Comparison of ENCODE assay signal across 30 cellular contexts in the genomic region with DNA sequence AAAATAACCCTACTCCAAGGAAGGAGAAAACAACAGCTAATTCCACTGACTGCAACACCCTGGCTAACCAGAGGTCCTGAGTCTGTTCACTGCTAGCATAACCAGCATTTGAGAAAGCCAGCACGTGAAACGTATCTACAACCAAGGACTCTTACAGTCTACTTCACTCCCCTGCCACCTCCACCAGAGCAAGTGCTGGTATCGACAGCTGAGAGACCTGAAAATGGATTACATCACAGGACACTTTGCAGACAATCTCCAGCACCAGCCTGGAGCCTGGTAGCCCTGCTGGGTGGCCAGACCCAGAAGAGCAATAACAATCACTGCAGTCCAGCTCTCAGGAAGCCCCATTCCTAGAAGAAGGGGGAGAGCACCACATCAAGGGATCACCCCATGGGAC.
"Had no signal": no experiment of that assay in that cellular context is flagged by ENCODE, and none has a peak within 500 bp of the region (broad histone marks: within the 10 kb centered on the region; RNA-seq: fewer than 3 reads in every experiment).

No MANE protein-coding gene starts in this region.

- H3K36me3 ChIP-seq: ascending aorta, breast epithelium, cardiac muscle cell, colonic mucosa, esophagus muscularis mucosa, gastroesophageal sphincter, heart right ventricle, WERI-Rb-1 had no signal

- DNase-seq: activated B cell treated with CpG ODN at 0.5 μM for 24 hours; activated CD4-positive, alpha-beta T cell treated with anti-CD3 and anti-CD28 coated beads for 48 hours; activated CD4-positive, alpha-beta T cell treated with anti-CD3 and anti-CD28 coated beads, Interleukin-2, amount 50 U/mL, for 1 hour; activated CD4-positive, alpha-beta T cell treated with anti-CD3 and anti-CD28 coated beads, Interleukin-2, amount 50 U/mL, for 48 hours; activated CD8-positive, alpha-beta memory T cell treated with anti-CD3 and anti-CD28 coated beads for 24 hours; activated CD8-positive, alpha-beta T cell treated with anti-CD3 and anti-CD28 coated beads for 36 hours; activated effector memory CD4-positive, alpha-beta T cell treated with Interleukin-2 at 50 U/mL for 16 hours; activated naive CD4-positive, alpha-beta T cell treated with anti-CD3 and anti-CD28 coated beads, Interleukin-2, amount 10 ng/mL, durations not matched to agents 7 days and 5 days; activated naive CD8-positive, alpha-beta T cell treated with anti-CD3 and anti-CD28 coated beads, Interleukin-2, amount 10 ng/mL, durations not matched to agents 7 days and 5 days; activated T-cell treated with anti-CD3 and anti-CD28 coated beads, Interleukin-2, amount 50 U/mL, for 4 hours; central memory CD4-positive, alpha-beta T cell; cerebellar nuclear complex; colonic mucosa; effector CD8-positive, alpha-beta T cell; foreskin melanocyte; heart right ventricle; T-helper 1 cell; T-helper 17 cell; T1000; WERI-Rb-1 had no signal

- ATAC-seq: activated CD4-positive, CD25-positive, alpha-beta regulatory T cell treated with anti-CD3 and anti-CD28 coated beads, Interleukin-2, amount 50 U/mL, for 24 hours; activated CD8-positive, alpha-beta T cell treated with anti-CD3 and anti-CD28 coated beads for 36 hours; activated naive CD4-positive, alpha-beta T cell treated with anti-CD3 and anti-CD28 coated beads, Interleukin-2, amount 50 U/mL, for 72 hours; activated T-cell treated with anti-CD3 and anti-CD28 coated beads, Interleukin-2, amount 50 U/mL, for 4 hours; activated T-helper 17 cell treated with anti-CD3 and anti-CD28 coated beads, Interleukin-2, amount 50 U/mL, for 72 hours; gastroesophageal sphincter; T-helper 17 cell had no signal

- H3K36me3 Mint-ChIP-seq: activated naive CD4-positive, alpha-beta T cell treated with anti-CD3 and anti-CD28 coated beads, Interleukin-2, amount 10 ng/mL, durations not matched to agents 7 days and 5 days; activated naive CD8-positive, alpha-beta T cell treated with anti-CD3 and anti-CD28 coated beads, Interleukin-2, amount 10 ng/mL, durations not matched to agents 7 days and 5 days; brain had no signal

- H3K9me3 ChIP-seq: ascending aorta, colonic mucosa, esophagus muscularis mucosa had no signal

- H3K27me3 ChIP-seq: ascending aorta, breast epithelium, cardiac muscle cell, colonic mucosa, esophagus muscularis mucosa, gastroesophageal sphincter, heart right ventricle had no signal

- H3K4me1 ChIP-seq: ascending aorta, breast epithelium, colonic mucosa, esophagus muscularis mucosa, gastroesophageal sphincter, heart right ventricle had no signal

- H3K27ac Mint-ChIP-seq: activated B cell treated with CpG ODN at 0.5 μM for 24 hours; activated CD8-positive, alpha-beta T cell treated with anti-CD3 and anti-CD28 coated beads for 36 hours; activated naive CD4-positive, alpha-beta T cell treated with anti-CD3 and anti-CD28 coated beads, Interleukin-2, amount 10 ng/mL, durations not matched to agents 7 days and 5 days; activated naive CD4-positive, alpha-beta T cell treated with anti-CD3 and anti-CD28 coated beads, Interleukin-2, amount 50 U/mL, for 72 hours; activated naive CD8-positive, alpha-beta T cell treated with anti-CD3 and anti-CD28 coated beads, Interleukin-2, amount 10 ng/mL, durations not matched to agents 7 days and 5 days; activated T-helper 17 cell treated with anti-CD3 and anti-CD28 coated beads, Interleukin-2, amount 50 U/mL, for 72 hours; T-helper 17 cell; T-helper 2 cell treated with Interferon-gamma antibody and Interleukin-4, amounts not matched to agents 5 μg/mL and 100 μg/mL, for 36 hours had no signal

- H3K4me1 Mint-ChIP-seq: activated B cell treated with CpG ODN at 0.5 μM for 24 hours; activated naive CD4-positive, alpha-beta T cell treated with anti-CD3 and anti-CD28 coated beads, Interleukin-2, amount 10 ng/mL, durations not matched to agents 7 days and 5 days; activated naive CD8-positive, alpha-beta T cell treated with anti-CD3 and anti-CD28 coated beads, Interleukin-2, amount 10 ng/mL, durations not matched to agents 7 days and 5 days; activated T-helper 17 cell treated with anti-CD3 and anti-CD28 coated beads, Interleukin-2, amount 50 U/mL, for 72 hours; brain; T-helper 17 cell had no signal

- H3K4me3 ChIP-seq: ascending aorta, breast epithelium, cardiac muscle cell, colonic mucosa, esophagus muscularis mucosa, gastroesophageal sphincter, heart right ventricle had no signal

- H3K4me3 Mint-ChIP-seq: activated B cell treated with CpG ODN at 0.5 μM for 24 hours; activated CD8-positive, alpha-beta T cell treated with anti-CD3 and anti-CD28 coated beads for 36 hours; activated naive CD4-positive, alpha-beta T cell treated with anti-CD3 and anti-CD28 coated beads, Interleukin-2, amount 10 ng/mL, durations not matched to agents 7 days and 5 days; activated naive CD8-positive, alpha-beta T cell treated with anti-CD3 and anti-CD28 coated beads, Interleukin-2, amount 10 ng/mL, durations not matched to agents 7 days and 5 days; activated T-cell treated with anti-CD3 and anti-CD28 coated beads, Interleukin-2, amount 50 U/mL, for 4 hours; activated T-helper 17 cell treated with anti-CD3 and anti-CD28 coated beads, Interleukin-2, amount 50 U/mL, for 72 hours; brain; T-helper 17 cell; T-helper 2 cell treated with Interferon-gamma antibody and Interleukin-4, amounts not matched to agents 5 μg/mL and 100 μg/mL, for 36 hours had no signal

- H3K27ac ChIP-seq: ascending aorta, breast epithelium, cardiac muscle cell, colonic mucosa, esophagus muscularis mucosa, gastroesophageal sphincter, WERI-Rb-1 had no signal

- H3K9me3 Mint-ChIP-seq: activated naive CD4-positive, alpha-beta T cell treated with anti-CD3 and anti-CD28 coated beads, Interleukin-2, amount 10 ng/mL, durations not matched to agents 7 days and 5 days; T-helper 2 cell treated with Interferon-gamma antibody and Interleukin-4, amounts not matched to agents 5 μg/mL and 100 μg/mL, for 36 hours had no signal

- H3K27me3 Mint-ChIP-seq: activated B cell treated with CpG ODN at 0.5 μM for 24 hours; activated CD8-positive, alpha-beta T cell treated with anti-CD3 and anti-CD28 coated beads for 36 hours; activated naive CD4-positive, alpha-beta T cell treated with anti-CD3 and anti-CD28 coated beads, Interleukin-2, amount 10 ng/mL, durations not matched to agents 7 days and 5 days; activated naive CD8-positive, alpha-beta T cell treated with anti-CD3 and anti-CD28 coated beads, Interleukin-2, amount 10 ng/mL, durations not matched to agents 7 days and 5 days; activated T-helper 17 cell treated with anti-CD3 and anti-CD28 coated beads, Interleukin-2, amount 50 U/mL, for 72 hours; T-helper 17 cell had no signal
